ENCODE assay signal across 30 cellular contexts in genomic region chr7:141575164-141575563, GRCh38.
"Had no signal": no experiment of that assay in that cellular context is flagged by ENCODE, and none has a peak within 500 bp of the region (broad histone marks: within the 10 kb centered on the region; RNA-seq: fewer than 3 reads in every experiment).

No MANE protein-coding gene starts in this region.

- H3K4me3 ChIP-seq: breast epithelium, mucosa of descending colon, ovary, stomach, thyroid gland, upper lobe of left lung, vagina had no signal

- H3K9me3 ChIP-seq: thyroid gland, vagina had no signal

- ATAC-seq: activated CD8-positive, alpha-beta T cell treated with anti-CD3 and anti-CD28 coated beads for 36 hours; activated T-cell treated with anti-CD3 and anti-CD28 coated beads, Interleukin-2, amount 50 U/mL, for 4 hours; activated T-helper 17 cell treated with anti-CD3 and anti-CD28 coated beads, Interleukin-2, amount 50 U/mL, for 72 hours; esophagus mucosa; left cardiac atrium; left ventricle myocardium superior; mucosa of descending colon; natural killer cell treated with Interleukin-12 subunit alpha and Interleukin-12 subunit beta and Interleukin-15 and Interleukin-18, amount 100 ng/mL, for 72 hours; sciatic nerve; stimulated activated memory B cell treated with anti-CD40 and anti-IgM and Interleukin-4, amounts not matched to agents 10 μg/mL and 1 μg/mL and 100 μg/mL, for 72 hours had no signal

- H3K27me3 ChIP-seq: breast epithelium, neutrophil, ovary, stomach, thyroid gland, upper lobe of left lung, vagina had no signal

- H3K4me1 ChIP-seq: breast epithelium, stomach, upper lobe of left lung, vagina had no signal

- H3K4me3 Mint-ChIP-seq: activated B cell treated with CpG ODN at 0.5 μM for 24 hours; activated CD8-positive, alpha-beta T cell treated with anti-CD3 and anti-CD28 coated beads for 36 hours; activated T-cell treated with anti-CD3 and anti-CD28 coated beads, Interleukin-2, amount 50 U/mL, for 4 hours; activated T-helper 17 cell treated with anti-CD3 and anti-CD28 coated beads, Interleukin-2, amount 50 U/mL, for 72 hours; natural killer cell treated with Interleukin-12 subunit alpha and Interleukin-12 subunit beta and Interleukin-15 and Interleukin-18, amount 100 ng/mL, for 72 hours; stimulated activated memory B cell treated with anti-CD40 and anti-IgM and Interleukin-4, amounts not matched to agents 10 μg/mL and 1 μg/mL and 100 μg/mL, for 72 hours; T-helper 2 cell treated with Interferon-gamma antibody and Interleukin-4, amounts not matched to agents 5 μg/mL and 100 μg/mL, for 36 hours had no signal

- DNase-seq: activated B cell treated with CpG ODN at 0.5 μM for 24 hours; activated CD4-positive, alpha-beta T cell treated with anti-CD3 and anti-CD28 coated beads, Interleukin-2, amount 50 U/mL, for 1 hour; activated CD8-positive, alpha-beta T cell treated with anti-CD3 and anti-CD28 coated beads for 36 hours; activated gamma-delta T cell treated with Interleukin-2 at 50 U/mL for 16 hours; activated naive CD4-positive, alpha-beta T cell treated with anti-CD3 and anti-CD28 coated beads, Interleukin-2, amount 50 U/mL, for 16 hours; activated T-cell treated with anti-CD3 and anti-CD28 coated beads, Interleukin-2, amount 50 U/mL, for 4 hours; central memory CD4-positive, alpha-beta T cell; head of caudate nucleus; hippocampal formation; left cardiac atrium; left ventricle myocardium superior; mucosa of descending colon; ovary; retina; small intestine; stimulated activated CD4-positive, alpha-beta T cell treated with anti-CD3 and anti-CD28 coated beads, Interleukin-4, amount 100 ng/mL, for 4 hours; stimulated activated CD8-positive, alpha-beta memory T cell treated with anti-CD3 and anti-CD28 coated beads, Interleukin-4, amount 100 ng/mL, for 48 hours; stomach; thyroid gland; upper lobe of left lung had no signal

- H3K4me1 Mint-ChIP-seq: activated B cell treated with CpG ODN at 0.5 μM for 24 hours had no signal

- H3K27me3 Mint-ChIP-seq: activated B cell treated with CpG ODN at 0.5 μM for 24 hours; activated CD8-positive, alpha-beta T cell treated with anti-CD3 and anti-CD28 coated beads for 36 hours; activated T-helper 17 cell treated with anti-CD3 and anti-CD28 coated beads, Interleukin-2, amount 50 U/mL, for 72 hours; natural killer cell treated with Interleukin-12 subunit alpha and Interleukin-12 subunit beta and Interleukin-15 and Interleukin-18, amount 100 ng/mL, for 72 hours; progenitor cell of endocrine pancreas; stimulated activated memory B cell treated with anti-CD40 and anti-IgM and Interleukin-4, amounts not matched to agents 10 μg/mL and 1 μg/mL and 100 μg/mL, for 72 hours had no signal

- H3K36me3 ChIP-seq: breast epithelium, neutrophil, ovary, thyroid gland, upper lobe of left lung had no signal

- H3K27ac Mint-ChIP-seq: activated B cell treated with CpG ODN at 0.5 μM for 24 hours; activated CD8-positive, alpha-beta T cell treated with anti-CD3 and anti-CD28 coated beads for 36 hours; activated T-helper 17 cell treated with anti-CD3 and anti-CD28 coated beads, Interleukin-2, amount 50 U/mL, for 72 hours; progenitor cell of endocrine pancreas; stimulated activated memory B cell treated with anti-CD40 and anti-IgM and Interleukin-4, amounts not matched to agents 10 μg/mL and 1 μg/mL and 100 μg/mL, for 72 hours; T-helper 2 cell treated with Interferon-gamma antibody and Interleukin-4, amounts not matched to agents 5 μg/mL and 100 μg/mL, for 36 hours had no signal

- H3K27ac ChIP-seq: breast epithelium, neutrophil, ovary, stomach, thyroid gland, upper lobe of left lung, vagina had no signal
